Comparison of ENCODE assay signal across 19 cellular contexts in the genomic region with DNA sequence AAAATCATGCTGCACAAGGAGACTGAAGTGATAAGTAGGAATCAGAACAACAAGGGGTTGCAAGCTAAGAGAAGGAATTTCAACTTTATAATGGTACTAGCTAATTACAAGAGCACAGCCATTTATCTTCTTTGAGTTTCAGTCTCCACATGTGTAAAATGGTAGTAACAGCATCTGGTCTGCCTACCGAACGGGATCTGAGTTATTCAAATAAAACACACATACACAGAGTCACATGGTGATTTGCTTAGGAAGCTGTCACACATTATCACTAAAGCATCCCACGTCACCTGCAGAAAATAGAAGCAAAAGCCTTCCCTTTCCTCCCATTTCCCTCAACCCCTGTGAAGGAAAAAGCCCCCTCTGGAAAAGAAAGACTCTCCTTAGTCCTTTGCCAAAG.
"Had no signal": no experiment of that assay in that cellular context is flagged by ENCODE, and none has a peak within 500 bp of the region (broad histone marks: within the 10 kb centered on the region; RNA-seq: fewer than 3 reads in every experiment).

No MANE protein-coding gene starts in this region.

- DNase-seq: effector memory CD8-positive, alpha-beta T cell; gastrocnemius medialis; left colon; mesendoderm; naive thymus-derived CD4-positive, alpha-beta T cell; nephron progenitor cell; nucleus accumbens; ovary; right cardiac atrium; small intestine; stimulated activated CD4-positive, alpha-beta T cell treated with anti-CD3 and anti-CD28 coated beads, Interleukin-12 subunit alpha, Interleukin-12 subunit beta, amount 100 ng/mL, for 4 hours; stimulated activated naive CD4-positive, alpha-beta T cell treated with Interleukin-2 at 50 U/mL for 16 hours had no signal

- H3K36me3 Mint-ChIP-seq: type B pancreatic cell had no signal

- H3K4me1 Mint-ChIP-seq: naive thymus-derived CD4-positive, alpha-beta T cell; nephron progenitor cell had no signal

- H3K27ac Mint-ChIP-seq: dendritic cell treated with granulocyte-macrophage colony-stimulating factor and Interleukin-4, amounts not matched to agents 40 ng/mL and 50 ng/mL, for 4 days; effector memory CD8-positive, alpha-beta T cell; naive thymus-derived CD4-positive, alpha-beta T cell; nephron progenitor cell; type B pancreatic cell had no signal

- H3K9me3 Mint-ChIP-seq: dendritic cell treated with granulocyte-macrophage colony-stimulating factor and Interleukin-4, amounts not matched to agents 40 ng/mL and 50 ng/mL, for 4 days; effector memory CD8-positive, alpha-beta T cell; nephron progenitor cell; type B pancreatic cell had no signal

- H3K27ac ChIP-seq: epithelial cell of prostate, esophagus muscularis mucosa, gastrocnemius medialis, ovary, thyroid gland had no signal

- H3K4me3 Mint-ChIP-seq: dendritic cell treated with granulocyte-macrophage colony-stimulating factor and Interleukin-4, amounts not matched to agents 40 ng/mL and 50 ng/mL, for 4 days; effector memory CD8-positive, alpha-beta T cell; naive thymus-derived CD4-positive, alpha-beta T cell; nephron progenitor cell; type B pancreatic cell had no signal

- H3K27me3 ChIP-seq: esophagus muscularis mucosa, gastrocnemius medialis, ovary, thyroid gland had no signal

- H3K4me3 ChIP-seq: esophagus muscularis mucosa, gastrocnemius medialis, ovary, thyroid gland had no signal

- H3K4me1 ChIP-seq: thyroid gland had no signal

- H3K9me3 ChIP-seq: esophagus muscularis mucosa, gastrocnemius medialis, ovary, thyroid gland had no signal

- H3K27me3 Mint-ChIP-seq: dendritic cell treated with granulocyte-macrophage colony-stimulating factor and Interleukin-4, amounts not matched to agents 40 ng/mL and 50 ng/mL, for 4 days had no signal

- FAIRE-seq: colon, small intestine, urothelium cell line had no signal

- H3K36me3 ChIP-seq: esophagus muscularis mucosa, gastrocnemius medialis, ovary, thyroid gland had no signal
